11 cellular contexts compared by ENCODE assay signal in the genomic region with DNA sequence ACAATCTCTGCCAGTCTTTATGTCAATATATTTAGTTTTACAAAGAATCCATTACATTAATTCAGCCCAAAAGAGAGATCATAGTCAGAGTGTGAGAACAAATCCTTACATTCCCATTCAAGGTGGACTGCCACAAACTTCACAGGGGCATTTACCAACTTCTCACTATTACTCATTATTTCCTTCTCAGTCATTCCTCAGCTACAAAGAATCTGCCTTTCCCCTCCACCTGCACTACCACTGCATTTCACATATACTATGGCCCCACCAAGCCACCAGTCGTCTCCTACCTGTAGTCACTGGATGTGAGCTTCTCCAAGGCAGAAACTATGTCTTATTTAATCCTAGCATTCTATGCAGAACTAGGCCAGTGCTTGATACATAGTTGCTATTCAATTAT.
A peak's percentile ranks its signal among the peaks of the same experiment; 100 is the strongest.
DNase-seq lines count a peak whose midpoint lies in the region; ATAC-seq and TF ChIP-seq lines count a peak whose summit lies in the region.
"Had no signal": no experiment of that assay in that cellular context is flagged by ENCODE, and none has a peak within 500 bp of the region (broad histone marks: within the 10 kb centered on the region; RNA-seq: fewer than 3 reads in every experiment).

No MANE protein-coding gene starts in this region.

- H3K27me3 ChIP-seq in OCI-LY1 (ENCODE audit: insufficient read depth, low read length): no peaks in the 10 kb centered on the region

- H3K27ac Mint-ChIP-seq in natural killer cell treated with Interleukin-12 subunit alpha and Interleukin-12 subunit beta and Interleukin-15 and Interleukin-18, amount 100 ng/mL, for 72 hours: peak overlapping the region in 1 of 2 donors; percentile 34
- no peak overlapping the region for H3K27ac Mint-ChIP-seq in natural killer cell
- peak overlapping the region; percentile 66 for H3K27ac Mint-ChIP-seq in stimulated activated naive CD8-positive, alpha-beta T cell treated with anti-CD3 and anti-CD28 coated beads, Interleukin-15, Interleukin-2, amounts not matched to agents 100 ng/mL and 50 ng/mL, for 24 hours
- H3K27ac Mint-ChIP-seq: dendritic cell treated with granulocyte-macrophage colony-stimulating factor and Interleukin-4, amounts not matched to agents 40 ng/mL and 50 ng/mL, for 4 days had no signal

- no peak overlapping the region for H2AFZ ChIP-seq in OCI-LY1 (ENCODE audit: low read length)

- TF ChIP-seq CTCF in natural killer cell (IDR thresholded peaks at IDR 0.05) (no peak), OCI-LY1 (IDR thresholded peaks at IDR 0.05; ENCODE audit: low read length) (no peak)

- H3K4me2 ChIP-seq in OCI-LY1 (ENCODE audit: low read length): no peak overlapping the region

- H3K4me1 ChIP-seq in OCI-LY1 (ENCODE audit: insufficient read depth, low read length, severe bottlenecking): peaks cover 17% of the 10 kb centered on the region

- H3K4me1 Mint-ChIP-seq in natural killer cell treated with Interleukin-12 subunit alpha and Interleukin-12 subunit beta and Interleukin-15 and Interleukin-18, amount 100 ng/mL, for 72 hours (ENCODE audit: low read depth in 2 of 2): peaks cover 6 to 7% of the 10 kb centered on the region in 2 donors
- no peaks in the 10 kb centered on the region for H3K4me1 Mint-ChIP-seq in natural killer cell
- H3K4me1 Mint-ChIP-seq in stimulated activated naive CD8-positive, alpha-beta T cell treated with anti-CD3 and anti-CD28 coated beads, Interleukin-15, Interleukin-2, amounts not matched to agents 100 ng/mL and 50 ng/mL, for 24 hours (ENCODE audit: low read depth): peaks cover 22% of the 10 kb centered on the region

- H3K9me3 Mint-ChIP-seq in natural killer cell treated with Interleukin-12 subunit alpha and Interleukin-12 subunit beta and Interleukin-15 and Interleukin-18, amount 100 ng/mL, for 72 hours: no peaks in the 10 kb centered on the region
- no peaks in the 10 kb centered on the region for H3K9me3 Mint-ChIP-seq in natural killer cell
- no peaks in the 10 kb centered on the region for H3K9me3 Mint-ChIP-seq in stimulated activated naive CD8-positive, alpha-beta T cell treated with anti-CD3 and anti-CD28 coated beads, Interleukin-15, Interleukin-2, amounts not matched to agents 100 ng/mL and 50 ng/mL, for 24 hours
- H3K9me3 Mint-ChIP-seq: dendritic cell treated with granulocyte-macrophage colony-stimulating factor and Interleukin-4, amounts not matched to agents 40 ng/mL and 50 ng/mL, for 4 days had no signal

- no peak overlapping the region for H3K4me3 ChIP-seq in OCI-LY1 (ENCODE audit: low read depth, low read length, poor library complexity, severe bottlenecking)

- no peaks in the 10 kb centered on the region for H3K36me3 ChIP-seq in OCI-LY1 (ENCODE audit: insufficient read depth, low read length)

- no peak overlapping the region for H3K9ac ChIP-seq in OCI-LY1 (ENCODE audit: low read length)

- no peaks in the 10 kb centered on the region for H3K9me3 ChIP-seq in OCI-LY1 (ENCODE audit: low read length)

- ATAC-seq in natural killer cell treated with Interleukin-12 subunit alpha and Interleukin-12 subunit beta and Interleukin-15 and Interleukin-18, amount 100 ng/mL, for 72 hours: peak in 1 of 2 donors; percentile 54
- no peak for ATAC-seq in natural killer cell
- ATAC-seq in HG02642 (IDR thresholded peaks at IDR 0.05; ENCODE audit: poor library complexity, unreplicated experiment): peak; percentile 63

- H3K9me2 ChIP-seq in OCI-LY1 (ENCODE audit: low read depth, low read length): no peaks in the 10 kb centered on the region

- H3K27ac ChIP-seq in OCI-LY1 (ENCODE audit: low read depth, low read length, poor library complexity, severe bottlenecking): peak overlapping the region; percentile 40

- H4K20me1 ChIP-seq in OCI-LY1 (ENCODE audit: insufficient read depth, low read length): no peaks in the 10 kb centered on the region

- no peaks in the 10 kb centered on the region; the same call in 1 of the 2 replicates for H3F3A ChIP-seq in OCI-LY1 (ENCODE audit: insufficient read depth, low read length)

- no peaks in the 10 kb centered on the region for H3K36me3 Mint-ChIP-seq in natural killer cell treated with Interleukin-12 subunit alpha and Interleukin-12 subunit beta and Interleukin-15 and Interleukin-18, amount 100 ng/mL, for 72 hours
- no peaks in the 10 kb centered on the region for H3K36me3 Mint-ChIP-seq in natural killer cell
- no peaks in the 10 kb centered on the region for H3K36me3 Mint-ChIP-seq in stimulated activated naive CD8-positive, alpha-beta T cell treated with anti-CD3 and anti-CD28 coated beads, Interleukin-15, Interleukin-2, amounts not matched to agents 100 ng/mL and 50 ng/mL, for 24 hours (ENCODE audit: low read depth)

- peak overlapping the region; percentile 51 for H3K4me3 Mint-ChIP-seq in natural killer cell treated with Interleukin-12 subunit alpha and Interleukin-12 subunit beta and Interleukin-15 and Interleukin-18, amount 100 ng/mL, for 72 hours
- H3K4me3 Mint-ChIP-seq in natural killer cell: no peak overlapping the region
- H3K4me3 Mint-ChIP-seq in stimulated activated naive CD8-positive, alpha-beta T cell treated with anti-CD3 and anti-CD28 coated beads, Interleukin-15, Interleukin-2, amounts not matched to agents 100 ng/mL and 50 ng/mL, for 24 hours: peak overlapping the region; percentile 9
- H3K4me3 Mint-ChIP-seq: dendritic cell treated with granulocyte-macrophage colony-stimulating factor and Interleukin-4, amounts not matched to agents 40 ng/mL and 50 ng/mL, for 4 days had no signal

- no peak for DNase-seq in natural killer cell treated with Interleukin-12 subunit alpha and Interleukin-12 subunit beta and Interleukin-15 and Interleukin-18, amount 100 ng/mL, for 72 hours (ENCODE audit: low spot score)
- DNase-seq in natural killer cell (no peak), NCI-H82 treated with DMSO at 0.1 percent for 48 hours (lab: John Stamatoyannopoulos, UW; ENCODE audit: unreplicated experiment) (no peak), DMS 273 (lab: John Stamatoyannopoulos, UW; ENCODE audit: unreplicated experiment) (no peak), iPS-NIHi7 (ENCODE audit: extremely low spot score) (no peak)
- DNase-seq: AML-193, NCI-H2081 had no signal

- intact Hi-C loops in natural killer cell (cut with micrococcal nuclease): no loop called here

- H3K27me3 Mint-ChIP-seq in natural killer cell treated with Interleukin-12 subunit alpha and Interleukin-12 subunit beta and Interleukin-15 and Interleukin-18, amount 100 ng/mL, for 72 hours: peaks cover 0 to 17% of the 10 kb centered on the region in 2 donors
- no peaks in the 10 kb centered on the region for H3K27me3 Mint-ChIP-seq in natural killer cell (ENCODE audit: low read depth in 2 of 2)
- no peaks in the 10 kb centered on the region for H3K27me3 Mint-ChIP-seq in stimulated activated naive CD8-positive, alpha-beta T cell treated with anti-CD3 and anti-CD28 coated beads, Interleukin-15, Interleukin-2, amounts not matched to agents 100 ng/mL and 50 ng/mL, for 24 hours
- H3K27me3 Mint-ChIP-seq: dendritic cell treated with granulocyte-macrophage colony-stimulating factor and Interleukin-4, amounts not matched to agents 40 ng/mL and 50 ng/mL, for 4 days had no signal

- H3K79me2 ChIP-seq in OCI-LY1 (ENCODE audit: insufficient read depth, low read length): no peaks in the 10 kb centered on the region
